11 cellular contexts compared by ENCODE assay signal in the genomic region with DNA sequence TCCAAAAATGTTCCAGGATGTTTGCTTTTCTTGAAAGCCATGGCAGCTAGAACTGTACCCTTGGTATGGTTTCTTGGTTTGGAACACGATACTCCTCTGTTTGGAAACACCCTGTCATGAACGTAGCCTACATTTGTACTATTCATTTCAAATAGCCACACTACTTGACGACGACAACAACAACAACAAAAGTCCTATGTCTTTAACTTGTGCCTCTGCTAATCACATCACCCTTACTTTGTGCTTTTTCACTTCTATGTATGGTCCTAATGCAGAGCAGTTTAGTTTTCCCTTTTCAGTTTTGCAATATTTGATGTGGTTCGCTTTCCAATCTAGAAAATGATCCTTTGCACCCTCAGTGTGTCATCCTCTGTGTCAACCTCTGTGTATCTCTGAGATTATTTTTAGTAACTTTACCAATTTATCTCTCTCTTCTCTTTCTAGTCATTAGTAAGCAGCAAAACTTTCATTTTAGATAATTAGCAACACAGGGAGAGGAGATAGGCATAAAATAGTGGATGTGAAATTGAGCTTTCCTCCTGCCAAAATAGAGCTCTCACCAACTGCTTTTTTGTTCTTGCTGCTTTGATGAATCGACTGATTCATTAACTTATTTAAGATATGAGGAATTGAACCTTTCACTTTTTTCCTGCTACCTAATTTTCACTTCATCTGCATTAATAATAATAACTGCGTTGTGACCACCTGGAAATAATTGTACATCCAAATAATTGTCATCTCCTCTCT. TPM values are rescaled to one million over a fixed set of nuclear protein-coding genes. Genes with fewer than 3 reads are reported as not detected.
DNase-seq lines count a peak whose midpoint lies in the region; ATAC-seq and TF ChIP-seq lines count a peak whose summit lies in the region.
"Had no signal": no experiment of that assay in that cellular context is flagged by ENCODE, and none has a peak within 500 bp of the region (broad histone marks: within the 10 kb centered on the region; RNA-seq: fewer than 3 reads in every experiment).

No MANE protein-coding gene starts in this region.

- H2AFZ ChIP-seq in ACC112 (ENCODE audit: low read length, unreplicated experiment) = peak overlapping the region; percentile 75
- H2AFZ ChIP-seq in MM.1S (ENCODE audit: low read length) = no peak overlapping the region

- H3K4me3 ChIP-seq in ACC112 (ENCODE audit: low read depth, low read length) (0 out of 2 replicates have a peak overlapping the region, but pooled peaks have one; percentile 45), left lung (no peak overlapping the region), MM.1S (ENCODE audit: low read length) (no peak overlapping the region)
- H3K4me3 ChIP-seq: prostate gland had no signal

- H3K4me2 ChIP-seq in MM.1S (ENCODE audit: low read depth, low read length) = no peak overlapping the region

- H3K4me1 ChIP-seq in ACC112 (ENCODE audit: control insufficient read depth, insufficient read depth, low read length, unreplicated experiment) = peaks cover 25% of the 10 kb centered on the region
- H3K4me1 ChIP-seq in left lung = no peaks in the 10 kb centered on the region
- H3K4me1 ChIP-seq in MM.1S (ENCODE audit: low read length) = no peaks in the 10 kb centered on the region
- H3K4me1 ChIP-seq: prostate gland had no signal

- H3K9ac ChIP-seq in MM.1S (ENCODE audit: low read length) = no peak overlapping the region

- H3F3A ChIP-seq in MM.1S (ENCODE audit: insufficient read depth, low read length) = no peaks in the 10 kb centered on the region

- H3K79me2 ChIP-seq in ACC112 (ENCODE audit: control insufficient read depth, insufficient read depth, low read length, unreplicated experiment) = no peaks in the 10 kb centered on the region
- no peaks in the 10 kb centered on the region for H3K79me2 ChIP-seq in MM.1S (ENCODE audit: low read length)

- no peaks in the 10 kb centered on the region for H4K20me1 ChIP-seq in MM.1S (ENCODE audit: insufficient read depth, low read length)

- H3K9me3 ChIP-seq in left lung (no peaks in the 10 kb centered on the region), MM.1S (replicated peaks; ENCODE audit: insufficient read depth, low read length) (no peaks in the 10 kb centered on the region)
- H3K9me3 ChIP-seq: prostate gland had no signal

- H3K36me3 ChIP-seq in ACC112 (ENCODE audit: insufficient read depth, low read length) (no peaks in the 10 kb centered on the region), left lung (no peaks in the 10 kb centered on the region), MM.1S (replicated peaks; ENCODE audit: insufficient read depth, low read length) (no peaks in the 10 kb centered on the region)
- H3K36me3 ChIP-seq: prostate gland had no signal

- H3K27me3 ChIP-seq in ACC112 (ENCODE audit: insufficient read depth, low read length) = no peaks in the 10 kb centered on the region
- H3K27me3 ChIP-seq in left lung = no peaks in the 10 kb centered on the region
- no peaks in the 10 kb centered on the region for H3K27me3 ChIP-seq in MM.1S (replicated peaks; ENCODE audit: insufficient read depth, low read length)

- no peaks in the 10 kb centered on the region for H3K9me2 ChIP-seq in MM.1S (replicated peaks; ENCODE audit: insufficient read depth, low read length)

- no peak for DNase-seq in left lung
- no peak for DNase-seq in MM.1S
- no peak for DNase-seq in dedifferentiated amniotic fluid mesenchymal stem cell (ENCODE audit: extremely low spot score)
- DNase-seq in NAMALWA (ENCODE audit: low spot score) = no peak
- DNase-seq: cerebellar nuclear complex had no signal

- intact Hi-C loops in left lung (cut with DNase I) = no loop called here

- H3K27ac ChIP-seq in ACC112 (ENCODE audit: low read depth, low read length) (peak overlapping the region; percentile 91), left lung (no peak overlapping the region), MM.1S (ENCODE audit: low read length) (no peak overlapping the region)
- H3K27ac ChIP-seq: prostate gland had no signal

- no peak for TF ChIP-seq CTCF in left lung (IDR thresholded peaks at IDR 0.05)
- no peak for TF ChIP-seq CTCF in MM.1S (IDR thresholded peaks at IDR 0.05; ENCODE audit: low read length)

- ATAC-seq in GM19025 (IDR thresholded peaks at IDR 0.05; ENCODE audit: low read depth, unreplicated experiment) (peak; percentile 81), HG02678 (IDR thresholded peaks at IDR 0.05; ENCODE audit: unreplicated experiment) (peak; percentile 71), HG03575 (IDR thresholded peaks at IDR 0.05; ENCODE audit: extremely low read depth, insufficient number of reproducible peaks, low FRiP score, unreplicated experiment) (peak; percentile 60), left lung (no peak)

RNA-seq across cellular contexts. Expression of gene TP63, which starts 44.1 kb away (rescaled TPM):
- total RNA-seq in left lung = 1 to 10 TPM; 1.7 to 2.7 TPM
- total RNA-seq: NCI-H460 had no signal
